17 cellular contexts compared by ENCODE assay signal in the genomic region with DNA sequence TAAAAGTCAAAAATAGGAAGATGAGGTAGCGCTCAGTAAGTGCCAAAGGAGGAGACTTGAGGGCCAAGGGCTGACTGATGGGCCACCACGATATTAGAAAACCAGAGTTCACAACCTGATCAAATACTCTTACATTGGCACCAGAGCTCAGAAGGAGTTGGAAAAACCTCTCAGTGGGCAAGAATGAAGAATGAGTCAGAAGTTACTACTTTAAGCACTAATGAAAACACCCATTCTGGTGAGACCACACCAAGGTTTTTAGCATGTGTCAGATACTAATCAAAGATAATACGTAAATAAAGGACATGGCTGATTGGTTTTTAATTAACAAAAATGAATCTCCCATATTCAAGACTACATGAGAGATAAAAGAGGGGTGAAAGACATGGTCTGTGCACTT.
A peak's percentile ranks its signal among the peaks of the same experiment; 100 is the strongest.
DNase-seq lines count a peak whose midpoint lies in the region; ATAC-seq and TF ChIP-seq lines count a peak whose summit lies in the region.
"Had no signal": no experiment of that assay in that cellular context is flagged by ENCODE, and none has a peak within 500 bp of the region (broad histone marks: within the 10 kb centered on the region; RNA-seq: fewer than 3 reads in every experiment).

No MANE protein-coding gene starts in this region.

- intact Hi-C loops in naive thymus-derived CD4-positive, alpha-beta T cell (cut with micrococcal nuclease), result no loop called here

- peaks cover 8% of the 10 kb centered on the region in 2 donors for H3K36me3 Mint-ChIP-seq in activated T-cell treated with anti-CD3 and anti-CD28 coated beads, Interleukin-2, amount 50 U/mL, for 72 hours (ENCODE audit: insufficient read depth in 2 of 2)
- peaks cover 10 to 51% (median 36%) of the 10 kb centered on the region in 5 donors for H3K36me3 Mint-ChIP-seq in naive thymus-derived CD4-positive, alpha-beta T cell
- H3K36me3 Mint-ChIP-seq in nephron progenitor cell (ENCODE audit: low read depth), result peaks cover 69% of the 10 kb centered on the region

- no peak overlapping the region for H3K27ac Mint-ChIP-seq in activated T-cell treated with anti-CD3 and anti-CD28 coated beads, Interleukin-2, amount 50 U/mL, for 72 hours
- H3K27ac Mint-ChIP-seq in naive thymus-derived CD4-positive, alpha-beta T cell, result peak overlapping the region in 1 of 9 donors; percentile 15
- no peak overlapping the region for H3K27ac Mint-ChIP-seq in nephron progenitor cell
- H3K27ac Mint-ChIP-seq: activated CD4-positive, alpha-beta T cell treated with anti-CD3 and anti-CD28 coated beads for 36 hours; CD8-positive, alpha-beta T cell had no signal

- H3K9me3 ChIP-seq in adipocyte (ENCODE audit: control insufficient read depth, low read length), result no peaks in the 10 kb centered on the region
- H3K9me3 ChIP-seq in naive thymus-derived CD4-positive, alpha-beta T cell (ENCODE audit: control insufficient read depth in 2 of 3, low read length in 3 of 3), result no peaks in the 10 kb centered on the region
- H3K9me3 ChIP-seq: pancreas, transverse colon had no signal

- H3K27ac ChIP-seq in naive thymus-derived CD4-positive, alpha-beta T cell (ENCODE audit: low read depth, low read length), result no peak overlapping the region
- H3K27ac ChIP-seq: pancreas had no signal

- no peak overlapping the region for H3K4me3 ChIP-seq in adipocyte (ENCODE audit: low read length)
- H3K4me3 ChIP-seq in naive thymus-derived CD4-positive, alpha-beta T cell (ENCODE audit: low read length), result no peak overlapping the region
- H3K4me3 ChIP-seq: pancreas, transverse colon had no signal

- peaks cover 60% of the 10 kb centered on the region for H3K36me3 ChIP-seq in adipocyte (ENCODE audit: control insufficient read depth, insufficient read depth, low read length, severe bottlenecking)
- H3K36me3 ChIP-seq in naive thymus-derived CD4-positive, alpha-beta T cell (ENCODE audit: control insufficient read depth in 2 of 3, insufficient read depth in 3 of 3, low read length in 3 of 3), result peaks cover 5 to 42% (median 18%) of the 10 kb centered on the region in 3 experiments

- DNase-seq in activated T-cell treated with anti-CD3 and anti-CD28 coated beads, Interleukin-2, amount 50 U/mL, for 72 hours, result no peak
- no peak for DNase-seq in activated T-cell treated with anti-CD3 and anti-CD28 coated beads, Interleukin-2, amount 50 U/mL, for 48 hours
- peak; percentile 12 for DNase-seq in adipocyte (ENCODE audit: low read depth)
- peak; percentile 49 for DNase-seq in glomerular visceral epithelial cell (ENCODE audit: extremely low spot score)
- no peak for DNase-seq in naive thymus-derived CD4-positive, alpha-beta T cell
- no peak for DNase-seq in nephron progenitor cell
- DNase-seq in NK-92 (lab: John Stamatoyannopoulos, UW; ENCODE audit: unreplicated experiment), result no peak
- DNase-seq: 8988T; activated CD4-positive, alpha-beta T cell treated with anti-CD3 and anti-CD28 coated beads for 36 hours; activated naive CD4-positive, alpha-beta T cell treated with Interleukin-2 at 50 U/mL for 16 hours; CD8-positive, alpha-beta T cell; KG1; NCI-H1417 treated with DMSO at 0.1 percent for 48 hours; pancreas; small intestine; transverse colon had no signal

- H3K9ac ChIP-seq in adipocyte (ENCODE audit: low read length), result no peak overlapping the region

- peaks cover 6% of the 10 kb centered on the region for H3K4me1 ChIP-seq in adipocyte (ENCODE audit: control insufficient read depth, insufficient read depth, low read length)
- H3K4me1 ChIP-seq in naive thymus-derived CD4-positive, alpha-beta T cell (ENCODE audit: control insufficient read depth in 2 of 2, insufficient read depth in 2 of 2, low read length in 2 of 2), result no peaks in the 10 kb centered on the region
- H3K4me1 ChIP-seq: pancreas had no signal

- CTCF ChIA-PET in naive thymus-derived CD4-positive, alpha-beta T cell (lab: Charles Lee), result interaction anchor here (1.0 kb wide), 1 partner anchor 139 kb away, joined by 3 read pairs; no protein-coding TSS in a partner anchor

- no peaks in the 10 kb centered on the region for H3K27me3 ChIP-seq in adipocyte (replicated peaks; ENCODE audit: control insufficient read depth, insufficient read depth, low read length)
- no peaks in the 10 kb centered on the region for H3K27me3 ChIP-seq in naive thymus-derived CD4-positive, alpha-beta T cell (ENCODE audit: control insufficient read depth in 2 of 2, insufficient read depth in 2 of 2, low read length in 2 of 2)
- H3K27me3 ChIP-seq: pancreas, transverse colon had no signal

- H3K4me1 Mint-ChIP-seq in activated T-cell treated with anti-CD3 and anti-CD28 coated beads, Interleukin-2, amount 50 U/mL, for 72 hours (ENCODE audit: low read depth), result peaks cover 20% of the 10 kb centered on the region
- H3K4me1 Mint-ChIP-seq in naive thymus-derived CD4-positive, alpha-beta T cell, result peaks cover 0 to 13% (median 1%) of the 10 kb centered on the region in 7 donors
- no peaks in the 10 kb centered on the region for H3K4me1 Mint-ChIP-seq in nephron progenitor cell

- no peaks in the 10 kb centered on the region for H3K27me3 Mint-ChIP-seq in activated T-cell treated with anti-CD3 and anti-CD28 coated beads, Interleukin-2, amount 50 U/mL, for 72 hours (ENCODE audit: low read depth)
- no peaks in the 10 kb centered on the region for H3K27me3 Mint-ChIP-seq in naive thymus-derived CD4-positive, alpha-beta T cell
- H3K27me3 Mint-ChIP-seq in nephron progenitor cell (ENCODE audit: low read depth, poor library complexity), result no peaks in the 10 kb centered on the region
- H3K27me3 Mint-ChIP-seq: activated CD4-positive, alpha-beta T cell treated with anti-CD3 and anti-CD28 coated beads for 36 hours had no signal

- H3K4me3 Mint-ChIP-seq in activated T-cell treated with anti-CD3 and anti-CD28 coated beads, Interleukin-2, amount 50 U/mL, for 72 hours, result peak overlapping the region; percentile 1 to 56
- no peak overlapping the region for H3K4me3 Mint-ChIP-seq in naive thymus-derived CD4-positive, alpha-beta T cell
- H3K4me3 Mint-ChIP-seq in nephron progenitor cell, result no peak overlapping the region
- H3K4me3 Mint-ChIP-seq: activated CD4-positive, alpha-beta T cell treated with anti-CD3 and anti-CD28 coated beads for 36 hours; CD8-positive, alpha-beta T cell had no signal

- no peaks in the 10 kb centered on the region for H3K9me3 Mint-ChIP-seq in activated T-cell treated with anti-CD3 and anti-CD28 coated beads, Interleukin-2, amount 50 U/mL, for 72 hours
- H3K9me3 Mint-ChIP-seq in naive thymus-derived CD4-positive, alpha-beta T cell, result no peaks in the 10 kb centered on the region
- no peaks in the 10 kb centered on the region for H3K9me3 Mint-ChIP-seq in nephron progenitor cell
- H3K9me3 Mint-ChIP-seq: CD8-positive, alpha-beta T cell had no signal

- POLR2A ChIA-PET in naive thymus-derived CD4-positive, alpha-beta T cell (lab: Charles Lee), result no interaction called here

- ATAC-seq in activated T-cell treated with anti-CD3 and anti-CD28 coated beads, Interleukin-2, amount 50 U/mL, for 72 hours (replicated peaks in 1 of 2), result no peak
- ATAC-seq in GM19467 (IDR thresholded peaks at IDR 0.05; ENCODE audit: unreplicated experiment), result no peak
- ATAC-seq in naive thymus-derived CD4-positive, alpha-beta T cell, result no peak
- ATAC-seq: activated CD4-positive, alpha-beta T cell treated with anti-CD3 and anti-CD28 coated beads for 36 hours; CD8-positive, alpha-beta T cell; pancreas had no signal

- TF ChIP-seq CTCF in nephron progenitor cell (IDR thresholded peaks at IDR 0.05), result no peak

Comparison
In these comparisons a context has a peak if more than half of its experiments do, and no peak if none do; other contexts are left out.
1. DNase-seq: peak in adipocyte (single experiment) and glomerular visceral epithelial cell (single experiment); none in activated T-cell treated with anti-CD3 and anti-CD28 coated beads, Interleukin-2, amount 50 U/mL, for 72 hours (0 of 2), activated T-cell treated with anti-CD3 and anti-CD28 coated beads, Interleukin-2, amount 50 U/mL, for 48 hours (0 of 2), naive thymus-derived CD4-positive, alpha-beta T cell (0 of 9), nephron progenitor cell (single experiment) and NK-92 (single experiment).
2. H3K4me3 Mint-ChIP-seq: peak in activated T-cell treated with anti-CD3 and anti-CD28 coated beads, Interleukin-2, amount 50 U/mL, for 72 hours (2 of 2); none in naive thymus-derived CD4-positive, alpha-beta T cell (0 of 10) and nephron progenitor cell (single experiment).